8 cellular contexts compared by ENCODE assay signal in the genomic region with DNA sequence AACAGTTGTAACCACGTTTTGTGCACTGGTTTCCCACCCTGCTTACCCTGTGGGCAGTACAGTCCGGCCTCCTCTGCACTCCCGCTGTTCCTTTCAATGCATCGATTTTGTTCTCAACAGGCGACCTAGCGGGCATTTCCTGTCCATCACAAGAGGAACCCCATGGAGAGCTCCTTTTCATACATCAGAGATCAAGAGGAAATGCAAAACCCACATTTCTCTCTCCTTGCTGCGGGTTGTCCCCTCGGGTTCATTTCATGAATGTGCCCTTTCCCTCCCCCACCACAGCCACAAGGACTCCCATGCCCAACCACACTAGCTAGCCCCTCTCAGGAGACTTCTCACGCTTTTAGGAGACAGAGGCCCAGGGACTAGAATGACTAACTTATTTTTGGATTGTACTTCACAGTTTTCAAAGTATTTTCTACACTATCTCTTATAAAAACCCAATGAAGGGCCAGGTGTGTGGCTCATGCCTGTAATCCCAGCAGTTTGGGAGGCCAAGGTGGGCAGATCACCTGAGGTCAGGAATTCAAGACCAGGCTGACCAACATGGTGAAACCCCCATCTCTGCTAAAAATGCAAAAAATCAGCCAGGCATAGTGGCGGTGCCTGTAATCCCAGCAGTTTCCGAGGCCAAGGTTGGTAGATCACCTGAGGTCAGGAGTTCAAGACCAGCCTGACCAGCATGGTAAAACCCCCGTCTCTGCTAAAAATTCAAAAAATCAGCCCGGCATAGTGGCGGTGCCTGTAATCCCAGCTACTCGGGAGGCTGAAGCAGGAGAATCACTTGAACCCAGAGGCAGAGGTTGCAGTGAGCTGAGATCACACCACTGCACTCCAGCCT. TPM values are rescaled to one million over a fixed set of nuclear protein-coding genes. Genes with fewer than 3 reads are reported as not detected.
A peak's percentile ranks its signal among the peaks of the same experiment; 100 is the strongest.
DNase-seq lines count a peak whose midpoint lies in the region; ATAC-seq and TF ChIP-seq lines count a peak whose summit lies in the region.

No MANE protein-coding gene starts in this region.

- H4K20me1 ChIP-seq in Karpas-422 (ENCODE audit: insufficient read depth, low read depth, low read length): no peaks in the 10 kb centered on the region

- intact Hi-C loops in lower lobe of right lung (cut with DNase I): no loop called here

- H2AFZ ChIP-seq in Karpas-422 (ENCODE audit: low read length): peak overlapping the region; percentile 52

- H3K4me1 ChIP-seq in Karpas-422 (ENCODE audit: low read length) (peaks cover 14% of the 10 kb centered on the region), lower lobe of right lung (peaks cover 5% of the 10 kb centered on the region)

- no peaks in the 10 kb centered on the region for H3K9me2 ChIP-seq in Karpas-422 (replicated peaks; ENCODE audit: insufficient read depth, low read length)

- peak overlapping the region; percentile 33 for H3K4me2 ChIP-seq in Karpas-422 (ENCODE audit: low read depth, low read length, poor library complexity, severe bottlenecking)

- H3K9me3 ChIP-seq in Karpas-422 (ENCODE audit: low read length) (no peaks in the 10 kb centered on the region), lower lobe of right lung (no peaks in the 10 kb centered on the region)

- H3K9ac ChIP-seq in Karpas-422 (ENCODE audit: low read length): peak overlapping the region; percentile 15; the same call in 1 of the 2 replicates

- H3K27ac ChIP-seq in Karpas-422 (ENCODE audit: low read length) (no peak overlapping the region), lower lobe of right lung (no peak overlapping the region)

- no peak for TF ChIP-seq CTCF in lower lobe of right lung (IDR thresholded peaks at IDR 0.05)

- H3K27me3 ChIP-seq in Karpas-422 (ENCODE audit: low read length) (no peaks in the 10 kb centered on the region), lower lobe of right lung (ENCODE audit: low read depth) (no peaks in the 10 kb centered on the region)

- peak; percentile 50 for ATAC-seq in GM19467 (IDR thresholded peaks at IDR 0.05; ENCODE audit: unreplicated experiment)
- ATAC-seq in lower lobe of right lung: no peak
- ATAC-seq in GM21526 (IDR thresholded peaks at IDR 0.05; ENCODE audit: low FRiP score, unreplicated experiment): no peak

- DNase-seq in COR-L47 (lab: John Stamatoyannopoulos, UW): peak; percentile 84
- DNase-seq in Karpas-422: peak; percentile 53
- DNase-seq in brain pericyte (ENCODE audit: low read depth, low spot score): peak; percentile 78
- no peak for DNase-seq in lower lobe of right lung
- no peak for DNase-seq in effector CD4-positive, alpha-beta T cell
- no peak for DNase-seq in glomerular visceral epithelial cell (ENCODE audit: extremely low spot score)

- H3K4me3 ChIP-seq in Karpas-422 (ENCODE audit: low read length) (peak overlapping the region; percentile 0; the same call in 1 of the 2 replicates), lower lobe of right lung (no peak overlapping the region)

- H3K79me2 ChIP-seq in Karpas-422 (ENCODE audit: low read length): no peaks in the 10 kb centered on the region

- H3K36me3 ChIP-seq in Karpas-422 (ENCODE audit: insufficient read depth, low read length) (no peaks in the 10 kb centered on the region), lower lobe of right lung (no peaks in the 10 kb centered on the region)

RNA-seq across cellular contexts. Expression of gene ATP1A4, which starts 18.4 kb away (rescaled TPM):
- total RNA-seq in Karpas-422 (2014; rRNA removed; shearing (Covaris generic); ENCODE audit: low replicate concordance): not detected in 2 replicates
- total RNA-seq in lower lobe of right lung: 1.1 TPM

RNA-seq across cellular contexts. Expression of gene CASQ1, which starts 20.6 kb away (rescaled TPM):
- not detected in 2 replicates for total RNA-seq in Karpas-422 (2014; rRNA removed; shearing (Covaris generic); ENCODE audit: low replicate concordance)
- total RNA-seq in lower lobe of right lung: 0.27 TPM

RNA-seq across cellular contexts. Expression of gene PEA15, which starts 35.4 kb away (rescaled TPM):
- 40.1 and 69.1 TPM in 2 replicates for total RNA-seq in Karpas-422 (2014; rRNA removed; shearing (Covaris generic); ENCODE audit: low replicate concordance)
- total RNA-seq in lower lobe of right lung: 132 TPM

RNA-seq across cellular contexts. Expression of gene ATP1A2, which starts 54.2 kb away (rescaled TPM):
- not detected in 2 replicates for total RNA-seq in Karpas-422 (2014; rRNA removed; shearing (Covaris generic); ENCODE audit: low replicate concordance)
- 4.5 TPM for total RNA-seq in lower lobe of right lung

Comparison
In these comparisons a context has a peak if more than half of its experiments do, and no peak if none do; other contexts are left out.
1. DNase-seq: peak in COR-L47 (single experiment), Karpas-422 (single experiment) and brain pericyte (single experiment); none in lower lobe of right lung (single experiment), effector CD4-positive, alpha-beta T cell (single experiment) and glomerular visceral epithelial cell (single experiment).